Comparison of ENCODE assay signal across 17 cellular contexts in genomic region chr11:11409916-11410315, GRCh38. TPM values are rescaled to one million over a fixed set of nuclear protein-coding genes. Genes with fewer than 3 reads are reported as not detected.
DNase-seq lines count a peak whose midpoint lies in the region; ATAC-seq, FAIRE-seq and TF ChIP-seq lines count a peak whose summit lies in the region.
"Had no signal": no experiment of that assay in that cellular context is flagged by ENCODE, and none has a peak within 500 bp of the region (broad histone marks: within the 10 kb centered on the region; RNA-seq: fewer than 3 reads in every experiment).

No MANE protein-coding gene starts in this region.

- no peaks in the 10 kb centered on the region for H3K36me3 Mint-ChIP-seq in activated CD4-positive, alpha-beta memory T cell treated with anti-CD3 and anti-CD28 coated beads, Interleukin-2, amount 10 ng/mL, durations not matched to agents 7 days and 5 days (ENCODE audit: low read depth)

- 74% methylated on average over 3 of the region's 3 CpGs for WGBS in A549 (ENCODE audit: missing lambda C conversion rate)

- H3K4me1 Mint-ChIP-seq in activated CD4-positive, alpha-beta memory T cell treated with anti-CD3 and anti-CD28 coated beads, Interleukin-2, amount 10 ng/mL, durations not matched to agents 7 days and 5 days, result no peaks in the 10 kb centered on the region
- H3K4me1 Mint-ChIP-seq: activated T-helper 17 cell treated with anti-CD3 and anti-CD28 coated beads, Interleukin-2, amount 50 U/mL, for 72 hours had no signal

- H3K4me1 ChIP-seq in A549, result peaks cover 8% of the 10 kb centered on the region; the same call in 2 of the 3 replicates
- peaks cover 0 to 52% of the 10 kb centered on the region in 2 donors for H3K4me1 ChIP-seq in right atrium auricular region

- DNase-seq in A549 (ENCODE audit: low read depth in 1 of 2, low spot score in 1 of 2) (no peak), NCI-H1092 (lab: John Stamatoyannopoulos, UW) (peak; percentile 57), NCI-H524 treated with DMSO at 0.1 percent for 48 hours (lab: John Stamatoyannopoulos, UW) (peak; percentile 95), right atrium auricular region (ENCODE audit: low spot score) (no peak), NOMO-1 treated with DMSO at 0.1 percent for 48 hours (lab: John Stamatoyannopoulos, UW; ENCODE audit: unreplicated experiment) (no peak), SKM-1 treated with dmso at 0.1 percent for 144 hours (lab: John Stamatoyannopoulos, UW; ENCODE audit: unreplicated experiment) (no peak)
- no peak for DNase-seq in activated CD4-positive, alpha-beta memory T cell treated with anti-CD3 and anti-CD28 coated beads, Interleukin-2, amount 10 ng/mL, durations not matched to agents 7 days and 5 days
- DNase-seq: activated CD4-positive, alpha-beta T cell treated with anti-CD3 and anti-CD28 coated beads for 48 hours; BE2C; effector CD4-positive, alpha-beta T cell; foreskin melanocyte; stimulated activated CD4-positive, alpha-beta T cell treated with anti-CD3 and anti-CD28 coated beads, Interleukin-4, amount 100 ng/mL, for 24 hours; stimulated activated naive CD4-positive, alpha-beta T cell treated with Interleukin-2 at 50 U/mL for 16 hours had no signal

- POLR2A ChIA-PET in A549 (lab: Yijun Ruan, JAX), result no interaction called here
- POLR2A ChIA-PET in activated CD4-positive, alpha-beta memory T cell treated with anti-CD3 and anti-CD28 coated beads, Interleukin-2, amount 10 ng/mL, durations not matched to agents 7 days and 5 days (lab: Charles Lee), result no interaction called here

- peaks cover 3% of the 10 kb centered on the region for H3K27me3 Mint-ChIP-seq in activated CD4-positive, alpha-beta memory T cell treated with anti-CD3 and anti-CD28 coated beads, Interleukin-2, amount 10 ng/mL, durations not matched to agents 7 days and 5 days

- TF ChIP-seq RAD21 in A549 (conservative IDR thresholded peaks at IDR 0.05 in 1 of 2, IDR thresholded peaks at IDR 0.05 in 1 of 2), result no peak

- no peak overlapping the region for H3K27ac Mint-ChIP-seq in activated CD4-positive, alpha-beta memory T cell treated with anti-CD3 and anti-CD28 coated beads, Interleukin-2, amount 10 ng/mL, durations not matched to agents 7 days and 5 days
- H3K27ac Mint-ChIP-seq: activated T-helper 17 cell treated with anti-CD3 and anti-CD28 coated beads, Interleukin-2, amount 50 U/mL, for 72 hours had no signal

- H3K4me3 ChIP-seq in A549, result no peak overlapping the region
- no peak overlapping the region for H3K4me3 ChIP-seq in right atrium auricular region

- no peak for TF ChIP-seq EP300 in A549 (IDR thresholded peaks at IDR 0.05)

- TF ChIP-seq CTCF in A549 (IDR thresholded peaks at IDR 0.05), result no peak
- TF ChIP-seq CTCF in right atrium auricular region (IDR thresholded peaks at IDR 0.05), result no peak

- 0 out of 6 replicates have a peak overlapping the region, but pooled peaks of 1 of the 2 experiments have one; percentile 42 for H3K27ac ChIP-seq in A549
- H3K27ac ChIP-seq in right atrium auricular region, result peak overlapping the region; percentile 53 to 56

- no peaks in the 10 kb centered on the region for H3K27me3 ChIP-seq in right atrium auricular region
- H3K27me3 ChIP-seq: BE2C had no signal

- FAIRE-seq in A549 (lab: Jason Lieb, UNC), result no peak
- FAIRE-seq: GM12892, islet of Langerhans had no signal

- no peaks in the 10 kb centered on the region for H3K9me3 Mint-ChIP-seq in activated CD4-positive, alpha-beta memory T cell treated with anti-CD3 and anti-CD28 coated beads, Interleukin-2, amount 10 ng/mL, durations not matched to agents 7 days and 5 days
- H3K9me3 Mint-ChIP-seq: activated T-helper 17 cell treated with anti-CD3 and anti-CD28 coated beads, Interleukin-2, amount 50 U/mL, for 72 hours had no signal

- H3K9me3 ChIP-seq in A549 (no peaks in the 10 kb centered on the region), right atrium auricular region (no peaks in the 10 kb centered on the region)
- H3K9me3 ChIP-seq: BE2C had no signal

- no peaks in the 10 kb centered on the region for H3K36me3 ChIP-seq in right atrium auricular region
- H3K36me3 ChIP-seq: BE2C had no signal

- H3K4me3 Mint-ChIP-seq in activated CD4-positive, alpha-beta memory T cell treated with anti-CD3 and anti-CD28 coated beads, Interleukin-2, amount 10 ng/mL, durations not matched to agents 7 days and 5 days, result no peak overlapping the region
- H3K4me3 Mint-ChIP-seq: activated T-helper 17 cell treated with anti-CD3 and anti-CD28 coated beads, Interleukin-2, amount 50 U/mL, for 72 hours had no signal

- H3K4me2 ChIP-seq in A549, result no peak overlapping the region

- no peak for TF ChIP-seq POLR2A in A549 (IDR thresholded peaks at IDR 0.05; ENCODE audit: low read length)

- CTCF ChIA-PET in A549 (lab: Yijun Ruan, JAX), result no interaction called here
- CTCF ChIA-PET in activated CD4-positive, alpha-beta memory T cell treated with anti-CD3 and anti-CD28 coated beads, Interleukin-2, amount 10 ng/mL, durations not matched to agents 7 days and 5 days (lab: Charles Lee), result no interaction called here

- ATAC-seq in A549 (peak; percentile 31 to 44; a peak in 4 of 6 replicates), HG03432 (IDR thresholded peaks at IDR 0.05; ENCODE audit: unreplicated experiment) (no peak)
- ATAC-seq: activated T-helper 17 cell treated with anti-CD3 and anti-CD28 coated beads, Interleukin-2, amount 50 U/mL, for 72 hours had no signal

TF ChIP-seq in A549, 52 proteins besides CTCF, POLR2A, EP300 and RAD21:
- TF ChIP-seq CBX8 (IDR thresholded peaks at IDR 0.05) (no peak), CEBPB (IDR thresholded peaks at IDR 0.05) (no peak), ESRRA (IDR thresholded peaks at IDR 0.05; ENCODE audit: borderline replicate concordance, low read length) (no peak), HOXB13 (CRISPR knock-in tag; IDR thresholded peaks at IDR 0.05; ENCODE audit: low read depth) (no peak), POLR2AphosphoS2 (conservative IDR thresholded peaks at IDR 0.05; ENCODE audit: low read length) (no peak), SMC3 (IDR thresholded peaks at IDR 0.05) (no peak), ZNF302 (CRISPR knock-in tag; IDR thresholded peaks at IDR 0.05) (no peak), MAZ (IDR thresholded peaks at IDR 0.05; ENCODE audit: borderline replicate concordance, low read depth, low read length) (no peak), FOSB (CRISPR knock-in tag; IDR thresholded peaks at IDR 0.05) (no peak), CHD2 (IDR thresholded peaks at IDR 0.05; ENCODE audit: low read length, partially characterized antibody) (no peak)
- TF ChIP-seq, protein P1, sequence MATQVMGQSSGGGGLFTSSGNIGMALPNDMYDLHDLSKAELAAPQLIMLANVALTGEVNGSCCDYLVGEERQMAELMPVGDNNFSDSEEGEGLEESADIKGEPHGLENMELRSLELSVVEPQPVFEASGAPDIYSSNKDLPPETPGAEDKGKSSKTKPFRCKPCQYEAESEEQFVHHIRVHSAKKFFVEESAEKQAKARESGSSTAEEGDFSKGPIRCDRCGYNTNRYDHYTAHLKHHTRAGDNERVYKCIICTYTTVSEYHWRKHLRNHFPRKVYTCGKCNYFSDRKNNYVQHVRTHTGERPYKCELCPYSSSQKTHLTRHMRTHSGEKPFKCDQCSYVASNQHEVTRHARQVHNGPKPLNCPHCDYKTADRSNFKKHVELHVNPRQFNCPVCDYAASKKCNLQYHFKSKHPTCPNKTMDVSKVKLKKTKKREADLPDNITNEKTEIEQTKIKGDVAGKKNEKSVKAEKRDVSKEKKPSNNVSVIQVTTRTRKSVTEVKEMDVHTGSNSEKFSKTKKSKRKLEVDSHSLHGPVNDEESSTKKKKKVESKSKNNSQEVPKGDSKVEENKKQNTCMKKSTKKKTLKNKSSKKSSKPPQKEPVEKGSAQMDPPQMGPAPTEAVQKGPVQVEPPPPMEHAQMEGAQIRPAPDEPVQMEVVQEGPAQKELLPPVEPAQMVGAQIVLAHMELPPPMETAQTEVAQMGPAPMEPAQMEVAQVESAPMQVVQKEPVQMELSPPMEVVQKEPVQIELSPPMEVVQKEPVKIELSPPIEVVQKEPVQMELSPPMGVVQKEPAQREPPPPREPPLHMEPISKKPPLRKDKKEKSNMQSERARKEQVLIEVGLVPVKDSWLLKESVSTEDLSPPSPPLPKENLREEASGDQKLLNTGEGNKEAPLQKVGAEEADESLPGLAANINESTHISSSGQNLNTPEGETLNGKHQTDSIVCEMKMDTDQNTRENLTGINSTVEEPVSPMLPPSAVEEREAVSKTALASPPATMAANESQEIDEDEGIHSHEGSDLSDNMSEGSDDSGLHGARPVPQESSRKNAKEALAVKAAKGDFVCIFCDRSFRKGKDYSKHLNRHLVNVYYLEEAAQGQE (IDR thresholded peaks at IDR 0.05), result no peak

RNA-seq across cellular contexts. Expression of gene CSNK2A3, which starts 56.9 kb away (rescaled TPM):
- polyA plus RNA-seq in A549 (2011; rRNA removed) (5.7 and 6.2 TPM in 2 replicates), A549 (2017; fragmentation: RNase III; extraction: RNeasy Plus Mini Kit Qiagen cat#74134 plus additional on column Dnase treatment) (3.9 to 5.1 TPM (median 4.4 TPM) in 3 replicates)
- 0.44 and 0.56 TPM in 2 replicates for polyA plus RNA-seq in A549 (2012; cell fraction: cytosol; rRNA removed)
- 0.45 and 0.67 TPM in 2 replicates for polyA plus RNA-seq in A549 (2012; cell fraction: nucleus; rRNA removed)
- 2.8 and 4.5 TPM in 2 replicates for polyA minus RNA-seq in A549 (2011; rRNA and poly(A)+ RNA removed)
- total RNA-seq in right atrium auricular region, result 1 to 10 TPM in 1 of 2 donors, under 1 TPM in 1; 0.75 to 1.3 TPM
- total RNA-seq in activated CD4-positive, alpha-beta memory T cell treated with anti-CD3 and anti-CD28 coated beads, Interleukin-2, amount 10 ng/mL, durations not matched to agents 7 days and 5 days, result 1 to 10 TPM; 1.9 to 3.0 TPM

Comparison
In these comparisons a context has a peak if more than half of its experiments do, and no peak if none do; other contexts are left out.
1. DNase-seq: peak in NCI-H1092 (single experiment) and NCI-H524 treated with DMSO at 0.1 percent for 48 hours (single experiment); none in A549 (0 of 2), right atrium auricular region (single experiment), NOMO-1 treated with DMSO at 0.1 percent for 48 hours (single experiment), activated CD4-positive, alpha-beta memory T cell treated with anti-CD3 and anti-CD28 coated beads, Interleukin-2, amount 10 ng/mL, durations not matched to agents 7 days and 5 days (single experiment) and SKM-1 treated with dmso at 0.1 percent for 144 hours (single experiment).